15 cellular contexts compared by ENCODE assay signal in genomic region chr1:158043232-158043631, GRCh38. TPM values are rescaled to one million over a fixed set of nuclear protein-coding genes. Genes with fewer than 3 reads are reported as not detected.
DNase-seq lines count a peak whose midpoint lies in the region; ATAC-seq and TF ChIP-seq lines count a peak whose summit lies in the region.
"Had no signal": no experiment of that assay in that cellular context is flagged by ENCODE, and none has a peak within 500 bp of the region (broad histone marks: within the 10 kb centered on the region; RNA-seq: fewer than 3 reads in every experiment).

No MANE protein-coding gene starts in this region.

- no peaks in the 10 kb centered on the region for H3K27me3 ChIP-seq in endodermal cell (ENCODE audit: control insufficient read depth, insufficient read depth, low read length, poor library complexity, severe bottlenecking)
- H3K27me3 ChIP-seq: BLaER1 treated with 17β-estradiol and CSF1 and Interleukin-3, amounts not matched to agents 10 nM and 100 nM had no signal

- peak overlapping the region; percentile 41 for H3K27ac Mint-ChIP-seq in endodermal cell
- H3K27ac Mint-ChIP-seq in nephron, result peak overlapping the region in 2 of 3 experiments; percentile 26 to 64
- no peak overlapping the region for H3K27ac Mint-ChIP-seq in naive thymus-derived CD8-positive, alpha-beta T cell
- H3K27ac Mint-ChIP-seq: activated CD4-positive, alpha-beta T cell treated with anti-CD3 and anti-CD28 coated beads for 36 hours had no signal

- peaks cover 50% of the 10 kb centered on the region for H3K4me1 Mint-ChIP-seq in endodermal cell
- H3K4me1 Mint-ChIP-seq in nephron, result peaks cover 47% of the 10 kb centered on the region
- H3K4me1 Mint-ChIP-seq in naive thymus-derived CD8-positive, alpha-beta T cell, result no peaks in the 10 kb centered on the region
- H3K4me1 Mint-ChIP-seq: activated CD4-positive, alpha-beta T cell treated with anti-CD3 and anti-CD28 coated beads for 36 hours had no signal

- DNase-seq in ELF-1 (ENCODE audit: low read depth, low spot score) (peak; percentile 70), RPMI7951 (ENCODE audit: low read depth) (peak; percentile 24), endodermal cell (peak; percentile 75), NOMO-1 treated with dmso at 0.1 percent for 144 hours (lab: John Stamatoyannopoulos, UW; ENCODE audit: unreplicated experiment) (no peak), omental fat pad (ENCODE audit: low spot score) (no peak)
- DNase-seq in stimulated activated naive CD4-positive, alpha-beta T cell treated with Interleukin-2 at 50 U/mL for 16 hours (lab: John Stamatoyannopoulos, UW), result no peak
- no peak for DNase-seq in naive thymus-derived CD8-positive, alpha-beta T cell
- DNase-seq: activated CD4-positive, alpha-beta T cell treated with anti-CD3 and anti-CD28 coated beads for 36 hours; NCI-H1417 treated with DMSO at 0.1 percent for 48 hours; NCI-H2171; NCI-H526 treated with DMSO at 0.1 percent for 48 hours; small intestine; stimulated activated CD4-positive, alpha-beta T cell treated with anti-CD3 and anti-CD28 coated beads, Interleukin-4, amount 100 ng/mL, for 1 hour had no signal

- H3K9ac ChIP-seq in endodermal cell (ENCODE audit: extremely low read depth, low read length, poor library complexity, severe bottlenecking), result peak overlapping the region; percentile 66
- H3K9ac ChIP-seq: BLaER1 treated with 17β-estradiol and CSF1 and Interleukin-3, amounts not matched to agents 10 nM and 100 nM had no signal

- H3K36me3 ChIP-seq in endodermal cell (ENCODE audit: control insufficient read depth, insufficient read depth, low read length), result no peaks in the 10 kb centered on the region

- H3K36me3 Mint-ChIP-seq in endodermal cell (ENCODE audit: low read depth) (no peaks in the 10 kb centered on the region), nephron (ENCODE audit: low read depth) (peaks cover 16% of the 10 kb centered on the region)
- no peaks in the 10 kb centered on the region for H3K36me3 Mint-ChIP-seq in naive thymus-derived CD8-positive, alpha-beta T cell

- WGBS in endodermal cell (ENCODE audit: insufficient coverage in 1 of 2, insufficient read length in 1 of 2), 2 experiments, result 43 to 53% methylated on average over 1 to 5 of the region's 5 CpGs

- peaks cover 30% of the 10 kb centered on the region for H3K4me1 ChIP-seq in endodermal cell (ENCODE audit: control insufficient read depth, insufficient read depth, low read length)

- POLR2A ChIA-PET in naive thymus-derived CD8-positive, alpha-beta T cell (lab: Charles Lee), result no interaction called here

- H3K27ac ChIP-seq in endodermal cell (ENCODE audit: low read depth, low read length), result peak overlapping the region; percentile 90
- H3K27ac ChIP-seq: BLaER1 treated with 17β-estradiol and CSF1 and Interleukin-3, amounts not matched to agents 10 nM and 100 nM had no signal

- H3K9me3 ChIP-seq in endodermal cell (ENCODE audit: control insufficient read depth, low read length), result no peaks in the 10 kb centered on the region
- H3K9me3 ChIP-seq: BLaER1 treated with 17β-estradiol and CSF1 and Interleukin-3, amounts not matched to agents 10 nM and 100 nM had no signal

- peak overlapping the region; percentile 38 for H3K4me3 ChIP-seq in endodermal cell (ENCODE audit: low read length)
- H3K4me3 ChIP-seq: BLaER1 treated with 17β-estradiol and CSF1 and Interleukin-3, amounts not matched to agents 10 nM and 100 nM had no signal

- H3K9me3 Mint-ChIP-seq in endodermal cell (no peaks in the 10 kb centered on the region), nephron (no peaks in the 10 kb centered on the region)
- no peaks in the 10 kb centered on the region for H3K9me3 Mint-ChIP-seq in naive thymus-derived CD8-positive, alpha-beta T cell

- H3K4me3 Mint-ChIP-seq in endodermal cell (peak overlapping the region; percentile 15), nephron (no peak overlapping the region)
- no peak overlapping the region for H3K4me3 Mint-ChIP-seq in naive thymus-derived CD8-positive, alpha-beta T cell
- H3K4me3 Mint-ChIP-seq: activated CD4-positive, alpha-beta T cell treated with anti-CD3 and anti-CD28 coated beads for 36 hours had no signal

- no peak for ATAC-seq in omental fat pad (ENCODE audit: low FRiP score)
- no peak for ATAC-seq in naive thymus-derived CD8-positive, alpha-beta T cell
- ATAC-seq: activated CD4-positive, alpha-beta T cell treated with anti-CD3 and anti-CD28 coated beads for 36 hours had no signal

- no peak for TF ChIP-seq CTCF in endodermal cell (conservative IDR thresholded peaks at IDR 0.05)
- no peak for TF ChIP-seq CTCF in nephron (IDR thresholded peaks at IDR 0.05; ENCODE audit: unreplicated experiment in 3 of 3)
- TF ChIP-seq CTCF in omental fat pad (IDR thresholded peaks at IDR 0.05), result no peak

- H3K27me3 Mint-ChIP-seq in endodermal cell (ENCODE audit: insufficient read depth) (no peaks in the 10 kb centered on the region), nephron (ENCODE audit: low read depth) (no peaks in the 10 kb centered on the region)
- peaks cover 4 to 29% (median 13%) of the 10 kb centered on the region in 5 donors for H3K27me3 Mint-ChIP-seq in naive thymus-derived CD8-positive, alpha-beta T cell

RNA-seq across cellular contexts. Expression of gene KIRREL1, which starts 49.8 kb away (rescaled TPM):
- 77.3 and 80.8 TPM in 2 replicates for total RNA-seq in RPMI7951 (2014; rRNA removed; shearing (Covaris generic))
- total RNA-seq in endodermal cell (10 to 100 TPM; 22.8 to 26.5 TPM), omental fat pad (10 to 100 TPM; 47.2 to 81.6 (median 61.6) TPM)
- polyA plus RNA-seq in endodermal cell (2013, experiment 1 of 2), result 44.2 TPM
- 47.7 TPM for polyA plus RNA-seq in endodermal cell (2013, experiment 2 of 2)
- total RNA-seq in naive thymus-derived CD8-positive, alpha-beta T cell, result not detected
- not detected for polyA plus RNA-seq in naive thymus-derived CD8-positive, alpha-beta T cell

Comparison
In these comparisons a context has a peak if more than half of its experiments do, and no peak if none do; other contexts are left out.
1. DNase-seq: peak in ELF-1 (single experiment), RPMI7951 (single experiment) and endodermal cell (single experiment); none in NOMO-1 treated with dmso at 0.1 percent for 144 hours (single experiment), omental fat pad (single experiment), stimulated activated naive CD4-positive, alpha-beta T cell treated with Interleukin-2 at 50 U/mL for 16 hours (single experiment) and naive thymus-derived CD8-positive, alpha-beta T cell (0 of 10).
2. H3K27ac Mint-ChIP-seq: peak in endodermal cell (single experiment) and nephron (2 of 3); none in naive thymus-derived CD8-positive, alpha-beta T cell (0 of 10).
3. RNA of gene KIRREL1, which starts 49.8 kb away (total RNA-seq): 77.3 to 80.8 TPM in RPMI7951, 47.2 to 81.6 TPM in omental fat pad and 22.8 to 26.5 TPM in endodermal cell; not detected in naive thymus-derived CD8-positive, alpha-beta T cell; every median in the first group is over 10 times any median in the second.